Comparison of ENCODE assay signal across 1 cellular context in the genomic region with DNA sequence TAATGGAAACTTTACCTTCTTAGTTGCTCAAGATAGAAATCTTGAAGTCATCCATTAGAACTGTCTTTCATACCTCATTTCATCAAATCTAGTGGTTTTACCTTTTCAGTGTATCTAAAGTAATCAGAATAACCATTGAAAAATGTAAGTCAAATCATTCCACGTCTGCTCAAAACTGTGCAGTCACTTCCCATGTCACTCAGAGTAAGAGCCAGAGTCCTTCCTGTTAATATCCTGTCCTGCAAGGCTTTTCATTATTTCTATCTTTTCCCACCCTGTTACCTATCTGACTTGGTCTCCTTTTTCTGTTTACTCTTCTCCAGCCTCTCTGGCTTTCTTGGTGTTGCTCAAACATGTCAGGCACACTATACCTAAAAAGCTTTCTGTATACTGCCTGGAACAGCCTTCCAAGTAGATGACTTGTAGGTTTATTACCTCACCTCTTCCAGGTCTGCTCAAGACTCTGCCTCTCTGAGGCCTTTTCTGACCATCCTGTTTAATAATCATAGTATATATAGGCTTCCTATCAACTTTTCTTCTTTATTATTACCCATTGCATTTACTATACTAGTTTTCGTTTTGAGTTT.
TF ChIP-seq lines count a peak whose summit lies in the region.

No MANE protein-coding gene starts in this region.

TF ChIP-seq in SK-N-SH treated with all-trans-retinoic acid at 6 μM for 48 hours, 23 proteins besides CTCF, POLR2A, EP300 and RAD21 (continued from another document):
- TF ChIP-seq, protein P1, sequence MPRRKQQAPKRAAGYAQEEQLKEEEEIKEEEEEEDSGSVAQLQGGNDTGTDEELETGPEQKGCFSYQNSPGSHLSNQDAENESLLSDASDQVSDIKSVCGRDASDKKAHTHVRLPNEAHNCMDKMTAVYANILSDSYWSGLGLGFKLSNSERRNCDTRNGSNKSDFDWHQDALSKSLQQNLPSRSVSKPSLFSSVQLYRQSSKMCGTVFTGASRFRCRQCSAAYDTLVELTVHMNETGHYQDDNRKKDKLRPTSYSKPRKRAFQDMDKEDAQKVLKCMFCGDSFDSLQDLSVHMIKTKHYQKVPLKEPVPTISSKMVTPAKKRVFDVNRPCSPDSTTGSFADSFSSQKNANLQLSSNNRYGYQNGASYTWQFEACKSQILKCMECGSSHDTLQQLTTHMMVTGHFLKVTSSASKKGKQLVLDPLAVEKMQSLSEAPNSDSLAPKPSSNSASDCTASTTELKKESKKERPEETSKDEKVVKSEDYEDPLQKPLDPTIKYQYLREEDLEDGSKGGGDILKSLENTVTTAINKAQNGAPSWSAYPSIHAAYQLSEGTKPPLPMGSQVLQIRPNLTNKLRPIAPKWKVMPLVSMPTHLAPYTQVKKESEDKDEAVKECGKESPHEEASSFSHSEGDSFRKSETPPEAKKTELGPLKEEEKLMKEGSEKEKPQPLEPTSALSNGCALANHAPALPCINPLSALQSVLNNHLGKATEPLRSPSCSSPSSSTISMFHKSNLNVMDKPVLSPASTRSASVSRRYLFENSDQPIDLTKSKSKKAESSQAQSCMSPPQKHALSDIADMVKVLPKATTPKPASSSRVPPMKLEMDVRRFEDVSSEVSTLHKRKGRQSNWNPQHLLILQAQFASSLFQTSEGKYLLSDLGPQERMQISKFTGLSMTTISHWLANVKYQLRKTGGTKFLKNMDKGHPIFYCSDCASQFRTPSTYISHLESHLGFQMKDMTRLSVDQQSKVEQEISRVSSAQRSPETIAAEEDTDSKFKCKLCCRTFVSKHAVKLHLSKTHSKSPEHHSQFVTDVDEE (CRISPR knock-in tag; IDR thresholded peaks at IDR 0.05): no peak
- TF ChIP-seq TCF4 (CRISPR knock-in tag; IDR thresholded peaks at IDR 0.05; ENCODE audit: borderline replicate concordance): no peak
- no peak for TF ChIP-seq PPARA (CRISPR knock-in tag; IDR thresholded peaks at IDR 0.05; ENCODE audit: borderline replicate concordance)
- TF ChIP-seq, protein P2, sequence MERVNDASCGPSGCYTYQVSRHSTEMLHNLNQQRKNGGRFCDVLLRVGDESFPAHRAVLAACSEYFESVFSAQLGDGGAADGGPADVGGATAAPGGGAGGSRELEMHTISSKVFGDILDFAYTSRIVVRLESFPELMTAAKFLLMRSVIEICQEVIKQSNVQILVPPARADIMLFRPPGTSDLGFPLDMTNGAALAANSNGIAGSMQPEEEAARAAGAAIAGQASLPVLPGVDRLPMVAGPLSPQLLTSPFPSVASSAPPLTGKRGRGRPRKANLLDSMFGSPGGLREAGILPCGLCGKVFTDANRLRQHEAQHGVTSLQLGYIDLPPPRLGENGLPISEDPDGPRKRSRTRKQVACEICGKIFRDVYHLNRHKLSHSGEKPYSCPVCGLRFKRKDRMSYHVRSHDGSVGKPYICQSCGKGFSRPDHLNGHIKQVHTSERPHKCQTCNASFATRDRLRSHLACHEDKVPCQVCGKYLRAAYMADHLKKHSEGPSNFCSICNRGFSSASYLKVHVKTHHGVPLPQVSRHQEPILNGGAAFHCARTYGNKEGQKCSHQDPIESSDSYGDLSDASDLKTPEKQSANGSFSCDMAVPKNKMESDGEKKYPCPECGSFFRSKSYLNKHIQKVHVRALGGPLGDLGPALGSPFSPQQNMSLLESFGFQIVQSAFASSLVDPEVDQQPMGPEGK (CRISPR knock-in tag; IDR thresholded peaks at IDR 0.05; ENCODE audit: borderline replicate concordance): no peak
- no peak for TF ChIP-seq ZNF8 (CRISPR knock-in tag; IDR thresholded peaks at IDR 0.05)
- TF ChIP-seq OSR1 (CRISPR knock-in tag; IDR thresholded peaks at IDR 0.05): no peak
